ENCODE assay signal across 9 cellular contexts in genomic region chr2:34570266-34570872, GRCh38.
DNase-seq lines count a peak whose midpoint lies in the region; ATAC-seq and TF ChIP-seq lines count a peak whose summit lies in the region.
"Had no signal": no experiment of that assay in that cellular context is flagged by ENCODE, and none has a peak within 500 bp of the region (broad histone marks: within the 10 kb centered on the region; RNA-seq: fewer than 3 reads in every experiment).

No MANE protein-coding gene starts in this region.

- no peak overlapping the region for H3K27ac ChIP-seq in aorta (ENCODE audit: low read depth in 1 of 2, low read length in 2 of 2)

- POLR2A ChIA-PET in activated CD4-positive, alpha-beta memory T cell treated with anti-CD3 and anti-CD28 coated beads for 36 hours (lab: Charles Lee): no interaction called here

- no peaks in the 10 kb centered on the region for H3K36me3 Mint-ChIP-seq in activated CD4-positive, alpha-beta memory T cell treated with anti-CD3 and anti-CD28 coated beads for 36 hours

- DNase-seq in ELR (ENCODE audit: low read depth): peak; percentile 12
- peak; percentile 1 for DNase-seq in Jurkat, Clone E6-1 (ENCODE audit: low read depth, low spot score)
- DNase-seq in astrocyte of the cerebellum (ENCODE audit: low read depth): peak; percentile 1
- peak in 1 of 3 donors; percentile 53 for DNase-seq in mucosa of descending colon
- no peak for DNase-seq in activated CD4-positive, alpha-beta memory T cell treated with anti-CD3 and anti-CD28 coated beads for 36 hours
- DNase-seq in aorta: no peak
- DNase-seq in T-helper 2 cell: no peak
- no peak for DNase-seq in CD1c-positive myeloid dendritic cell (ENCODE audit: extremely low spot score)

- in situ Hi-C loops in astrocyte of the cerebellum (cut with HindIII; ENCODE audit: low sequenced_read_pairs): no loop called here

- CTCF ChIA-PET in activated CD4-positive, alpha-beta memory T cell treated with anti-CD3 and anti-CD28 coated beads for 36 hours (lab: Charles Lee): no interaction called here

- H3K4me3 ChIP-seq in Jurkat, Clone E6-1 (ENCODE audit: low read length): no peak overlapping the region
- H3K4me3 ChIP-seq in astrocyte of the cerebellum (ENCODE audit: low read depth, low read length) (no peak overlapping the region), mucosa of descending colon (no peak overlapping the region), aorta (ENCODE audit: low read length in 2 of 2) (no peak overlapping the region)
- H3K4me3 ChIP-seq: lung had no signal

- H3K4me1 ChIP-seq in mucosa of descending colon (ENCODE audit: low read depth): no peaks in the 10 kb centered on the region
- H3K4me1 ChIP-seq in aorta (ENCODE audit: control insufficient read depth in 1 of 2, insufficient read depth in 2 of 2, low read length in 2 of 2): no peaks in the 10 kb centered on the region

- WGBS in aorta, 2 donors: 56 to 59% methylated on average over 7 of the region's 7 CpGs

- TF ChIP-seq CTCF in astrocyte of the cerebellum (IDR thresholded peaks at IDR 0.05; ENCODE audit: low read depth, low read length, missing control alignments) (peak; percentile 31), mucosa of descending colon (IDR thresholded peaks at IDR 0.05) (no peak)

- peak; percentile 62 for ATAC-seq in mucosa of descending colon
- ATAC-seq in aorta (ENCODE audit: low FRiP score): no peak

- no peaks in the 10 kb centered on the region for H3K4me1 Mint-ChIP-seq in activated CD4-positive, alpha-beta memory T cell treated with anti-CD3 and anti-CD28 coated beads for 36 hours (ENCODE audit: low read depth)

- H3K27me3 ChIP-seq in aorta (ENCODE audit: control insufficient read depth in 1 of 2, insufficient read depth in 2 of 2, low read length in 1 of 2): no peaks in the 10 kb centered on the region

- H3K27me3 Mint-ChIP-seq in activated CD4-positive, alpha-beta memory T cell treated with anti-CD3 and anti-CD28 coated beads for 36 hours: no peaks in the 10 kb centered on the region

- no peak overlapping the region for H3K27ac Mint-ChIP-seq in activated CD4-positive, alpha-beta memory T cell treated with anti-CD3 and anti-CD28 coated beads for 36 hours

- H3K4me3 Mint-ChIP-seq in activated CD4-positive, alpha-beta memory T cell treated with anti-CD3 and anti-CD28 coated beads for 36 hours: no peak overlapping the region

- H3K9me3 ChIP-seq in mucosa of descending colon (no peaks in the 10 kb centered on the region), aorta (ENCODE audit: control insufficient read depth, low read length) (no peaks in the 10 kb centered on the region)

- intact Hi-C loops in mucosa of descending colon (cut with DNase I, micrococcal nuclease): no loop called here
- intact Hi-C loops in activated CD4-positive, alpha-beta memory T cell treated with anti-CD3 and anti-CD28 coated beads for 36 hours (cut with micrococcal nuclease): no loop called here
- intact Hi-C loops in aorta (cut with DNase I): no loop called here

- no peaks in the 10 kb centered on the region for H3K9me3 Mint-ChIP-seq in activated CD4-positive, alpha-beta memory T cell treated with anti-CD3 and anti-CD28 coated beads for 36 hours

- H3K36me3 ChIP-seq in mucosa of descending colon (ENCODE audit: low read depth) (no peaks in the 10 kb centered on the region), aorta (ENCODE audit: control insufficient read depth in 1 of 2, insufficient read depth in 2 of 2, low read length in 1 of 2) (no peaks in the 10 kb centered on the region)

Comparison
In these comparisons a context has a peak if more than half of its experiments do, and no peak if none do; other contexts are left out.
1. DNase-seq: peak in ELR (single experiment), Jurkat, Clone E6-1 (single experiment) and astrocyte of the cerebellum (single experiment); none in activated CD4-positive, alpha-beta memory T cell treated with anti-CD3 and anti-CD28 coated beads for 36 hours (single experiment), aorta (0 of 2), T-helper 2 cell (0 of 5) and CD1c-positive myeloid dendritic cell (single experiment).